In the genomic region with DNA sequence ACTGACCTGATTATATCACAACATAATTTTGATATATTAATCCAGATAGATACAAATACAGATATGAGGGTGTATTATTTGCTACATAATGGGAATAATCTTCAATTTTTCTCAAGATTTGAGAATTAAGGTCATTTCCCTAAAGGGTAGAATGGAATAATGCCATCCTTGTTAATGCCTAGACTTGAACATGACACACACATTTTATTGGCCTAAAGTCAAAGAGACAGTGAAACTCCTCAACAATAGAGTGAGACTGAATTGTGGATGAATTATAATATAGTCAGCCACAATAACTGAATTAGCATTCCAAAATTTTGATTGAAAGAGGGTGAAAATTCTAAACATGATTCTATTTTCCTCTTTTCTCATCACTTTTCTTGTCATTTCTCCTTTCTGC, we compare ENCODE assay signal across 22 cellular contexts.
"Had no signal": no experiment of that assay in that cellular context is flagged by ENCODE, and none has a peak within 500 bp of the region (broad histone marks: within the 10 kb centered on the region; RNA-seq: fewer than 3 reads in every experiment).

No MANE protein-coding gene starts in this region.

- H3K4me3 ChIP-seq: K562 had no signal

- FAIRE-seq: HTR-8/SVneo, K562 had no signal

- DNase-seq: Kasumi-1, MM.1S, NCI-H1048, NCI-H1105, NCI-H1417, NCI-H1436 treated with DMSO at 0.1 percent for 48 hours, NCI-H1694, NCI-H187 treated with DMSO at 0.1 percent for 48 hours, NCI-H2081, NCI-H2107, NCI-H2227 treated with DMSO at 0.1 percent for 48 hours, NCI-H524, NCI-H526 treated with DMSO at 0.1 percent for 48 hours, NCI-H748 treated with DMSO at 0.1 percent for 48 hours, SHP77, SK-N-SH, SW 1271 had no signal

- H3K27ac ChIP-seq: HL-60, KMS-11, RWPE1 had no signal

- H3K9me3 ChIP-seq: SK-N-SH had no signal
